In the genomic region with DNA sequence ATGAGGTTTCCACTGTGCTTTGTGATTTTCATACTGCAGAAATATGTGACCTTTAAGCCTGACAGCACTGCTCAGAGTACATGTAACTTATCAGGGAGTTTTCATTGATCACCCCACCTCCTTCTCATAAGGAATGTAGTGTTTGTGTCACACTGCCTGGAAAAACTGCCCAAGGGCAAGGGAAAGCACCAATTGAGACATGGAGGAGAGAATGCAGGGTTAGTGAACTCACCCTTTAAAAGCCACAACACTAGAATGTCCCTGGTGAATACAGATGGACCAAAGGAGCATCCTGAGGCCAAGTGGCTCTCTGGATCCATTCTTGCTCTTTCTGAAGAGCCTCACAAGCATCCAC, we compare ENCODE assay signal across 14 cellular contexts.
A peak's percentile ranks its signal among the peaks of the same experiment; 100 is the strongest.
DNase-seq lines count a peak whose midpoint lies in the region; FAIRE-seq and TF ChIP-seq lines count a peak whose summit lies in the region.
"Had no signal": no experiment of that assay in that cellular context is flagged by ENCODE, and none has a peak within 500 bp of the region (broad histone marks: within the 10 kb centered on the region; RNA-seq: fewer than 3 reads in every experiment).

No MANE protein-coding gene starts in this region.

- H3K36me3 ChIP-seq in adipocyte (ENCODE audit: control insufficient read depth, insufficient read depth, low read length, severe bottlenecking) (no peaks in the 10 kb centered on the region), thyroid gland (no peaks in the 10 kb centered on the region)

- no peak for TF ChIP-seq POLR2A in H54 (IDR thresholded peaks at IDR 0.05; ENCODE audit: low read depth, low read length)
- no peak for TF ChIP-seq POLR2A in thyroid gland (IDR thresholded peaks at IDR 0.05)

- H3K27me3 ChIP-seq in adipocyte (replicated peaks; ENCODE audit: control insufficient read depth, insufficient read depth, low read length) = no peaks in the 10 kb centered on the region
- H3K27me3 ChIP-seq in thyroid gland = no peaks in the 10 kb centered on the region

- no peak for TF ChIP-seq CTCF in thyroid gland (IDR thresholded peaks at IDR 0.05)

- no peak for DNase-seq in H54 (ENCODE audit: insufficient read length, low spot score)
- peak; percentile 60 for DNase-seq in adipocyte (ENCODE audit: low read depth)
- peak; percentile 42 for DNase-seq in kidney tubule cell (ENCODE audit: low spot score)
- peak; percentile 26 to 33 for DNase-seq in thyroid gland
- DNase-seq in COLO668 (lab: John Stamatoyannopoulos, UW; ENCODE audit: unreplicated experiment) = no peak
- no peak for DNase-seq in inferior parietal cortex (ENCODE audit: extremely low spot score)
- no peak for DNase-seq in stimulated activated CD4-positive, alpha-beta T cell treated with anti-CD3 and anti-CD28 coated beads, Interleukin-2, amount 100 ng/mL, for 24 hours
- DNase-seq: activated gamma-delta T cell; effector memory CD4-positive, alpha-beta T cell; GDM1; NCI-H226 had no signal

- peaks cover 25% of the 10 kb centered on the region for H3K4me1 ChIP-seq in adipocyte (ENCODE audit: control insufficient read depth, insufficient read depth, low read length)
- H3K4me1 ChIP-seq in thyroid gland = peaks cover 3 to 17% of the 10 kb centered on the region in 2 donors

- no peaks in the 10 kb centered on the region for H3K9me3 ChIP-seq in adipocyte (ENCODE audit: control insufficient read depth, low read length)
- no peaks in the 10 kb centered on the region for H3K9me3 ChIP-seq in thyroid gland

- H3K27ac ChIP-seq in thyroid gland = no peak overlapping the region
- H3K27ac ChIP-seq: C4-2B had no signal

- intact Hi-C loops in thyroid gland (cut with DNase I) = no loop called here

- FAIRE-seq in H54 (lab: Jason Lieb, UNC) = peak; percentile 30
- FAIRE-seq: islet of Langerhans, K562 had no signal

- no peak overlapping the region for H3K4me3 ChIP-seq in adipocyte (ENCODE audit: low read length)
- no peak overlapping the region for H3K4me3 ChIP-seq in thyroid gland (replicated peaks in 1 of 3)
- H3K4me3 ChIP-seq: K562 had no signal

- H3K9ac ChIP-seq in adipocyte (ENCODE audit: low read length) = no peak overlapping the region

Comparison
In these comparisons a context has a peak if more than half of its experiments do, and no peak if none do; other contexts are left out.
1. DNase-seq: peak in adipocyte (single experiment), kidney tubule cell (single experiment) and thyroid gland (2 of 2); none in H54 (single experiment), COLO668 (single experiment), inferior parietal cortex (single experiment) and stimulated activated CD4-positive, alpha-beta T cell treated with anti-CD3 and anti-CD28 coated beads, Interleukin-2, amount 100 ng/mL, for 24 hours (0 of 2).